ENCODE assay signal across 29 cellular contexts in genomic region chr19:38231918-38232317, GRCh38. TPM values are rescaled to one million over a fixed set of nuclear protein-coding genes. Genes with fewer than 3 reads are reported as not detected.
"Had no signal": no experiment of that assay in that cellular context is flagged by ENCODE, and none has a peak within 500 bp of the region (broad histone marks: within the 10 kb centered on the region; RNA-seq: fewer than 3 reads in every experiment).

No MANE protein-coding gene starts in this region.

- H3K27ac Mint-ChIP-seq: dendritic cell treated with granulocyte-macrophage colony-stimulating factor and Interleukin-4, amounts not matched to agents 40 ng/mL and 50 ng/mL, for 4 days; effector memory CD8-positive, alpha-beta T cell; endodermal cell; mesothelial cell of epicardium had no signal

- FAIRE-seq: endometrium, islet of Langerhans, keratinocyte had no signal

- H3K36me3 Mint-ChIP-seq: mesothelial cell of epicardium had no signal

- H3K36me3 ChIP-seq: colonic mucosa, esophagus squamous epithelium, gastrocnemius medialis, heart right ventricle, left lung, lower lobe of right lung had no signal

- H3K4me3 Mint-ChIP-seq: dendritic cell treated with granulocyte-macrophage colony-stimulating factor and Interleukin-4, amounts not matched to agents 40 ng/mL and 50 ng/mL, for 4 days; endodermal cell; mesothelial cell of epicardium had no signal

- H3K27ac ChIP-seq: colonic mucosa, epithelial cell of prostate, esophagus squamous epithelium, gastrocnemius medialis, heart right ventricle, left lung, lower lobe of right lung had no signal

- ATAC-seq: effector memory CD8-positive, alpha-beta T cell; esophagus mucosa; gastrocnemius medialis; heart right ventricle; left cardiac atrium; left lung; left ventricle myocardium superior; lower lobe of right lung; mucosa of descending colon had no signal

- H3K9me3 ChIP-seq: colonic mucosa, esophagus squamous epithelium, gastrocnemius medialis, heart right ventricle, left lung, lower lobe of right lung, mucosa of descending colon had no signal

- H3K9me3 Mint-ChIP-seq: dendritic cell treated with granulocyte-macrophage colony-stimulating factor and Interleukin-4, amounts not matched to agents 40 ng/mL and 50 ng/mL, for 4 days; effector memory CD8-positive, alpha-beta T cell; endodermal cell; mesothelial cell of epicardium had no signal

- DNase-seq: colonic mucosa; cortex of kidney; effector CD8-positive, alpha-beta T cell; effector memory CD8-positive, alpha-beta T cell; endodermal cell; erythroblast; esophagus squamous epithelium; foreskin fibroblast; foreskin melanocyte; gastrocnemius medialis; glutamatergic neuron; head of caudate nucleus; heart right ventricle; hippocampal formation; left cardiac atrium; left lung; left ventricle myocardium superior; lower lobe of right lung; mesenchymal stem cell; mucosa of descending colon had no signal

- H3K4me1 Mint-ChIP-seq: endodermal cell had no signal

- H3K4me3 ChIP-seq: colonic mucosa, esophagus squamous epithelium, gastrocnemius medialis, heart right ventricle, left lung, lower lobe of right lung, mucosa of descending colon had no signal

RNA-seq across cellular contexts. Expression of gene DPF1, which starts 7.9 kb away (rescaled TPM):
- total RNA-seq: colonic mucosa, gastrocnemius medialis, lower leg skin, lower lobe of right lung, mesenteric fat pad had no signal
